Comparison of ENCODE assay signal across 8 cellular contexts in genomic region chr19:35740108-35740422, GRCh38. TPM values are rescaled to one million over a fixed set of nuclear protein-coding genes. Genes with fewer than 3 reads are reported as not detected.
DNase-seq lines count a peak whose midpoint lies in the region; ATAC-seq and TF ChIP-seq lines count a peak whose summit lies in the region.

No MANE protein-coding gene starts in this region.

- TF ChIP-seq CTCF in lower lobe of right lung (IDR thresholded peaks at IDR 0.05) (no peak), vagina (IDR thresholded peaks at IDR 0.05) (no peak)

- H3K27ac ChIP-seq in lower lobe of right lung (peak overlapping the region; percentile 88), vagina (peak overlapping the region; percentile 66)

- H3K9me3 ChIP-seq in ES-I3 (ENCODE audit: control insufficient read depth, insufficient read depth, low read length) (peaks cover 3% of the 10 kb centered on the region; the same call in 1 of the 2 replicates), lower lobe of right lung (no peaks in the 10 kb centered on the region), vagina (no peaks in the 10 kb centered on the region)

- peak overlapping the region; percentile 64 for H3K4me3 ChIP-seq in lower lobe of right lung
- peak overlapping the region; percentile 64 to 66 for H3K4me3 ChIP-seq in vagina

- intact Hi-C loops in lower lobe of right lung (cut with DNase I) (no loop called here), vagina (cut with DNase I) (no loop called here), left colon (cut with DNase I, micrococcal nuclease) (no loop called here)

- no peaks in the 10 kb centered on the region for H3K36me3 ChIP-seq in ES-I3 (ENCODE audit: insufficient read depth, low read length)
- H3K36me3 ChIP-seq in lower lobe of right lung = peaks cover 44% of the 10 kb centered on the region
- peaks cover 0 to 27% of the 10 kb centered on the region in 2 donors for H3K36me3 ChIP-seq in vagina

- no peak overlapping the region for H3K27ac Mint-ChIP-seq in activated naive CD8-positive, alpha-beta T cell treated with anti-CD3 and anti-CD28 coated beads, Interleukin-2, amount 10 ng/mL, durations not matched to agents 7 days and 5 days

- peak overlapping the region; percentile 96 for H3K4me3 Mint-ChIP-seq in activated naive CD8-positive, alpha-beta T cell treated with anti-CD3 and anti-CD28 coated beads, Interleukin-2, amount 10 ng/mL, durations not matched to agents 7 days and 5 days

- POLR2A ChIA-PET in activated naive CD8-positive, alpha-beta T cell treated with anti-CD3 and anti-CD28 coated beads, Interleukin-2, amount 10 ng/mL, durations not matched to agents 7 days and 5 days (lab: Charles Lee) = interaction anchor here (0.8 to 4.5 kb wide), 17 partner anchors 8 to 213 kb away, joined by 3 to 32 read pairs (median 3); partner anchors contain the start of genes COX6B1, KMT2B and LIN37

- H3K36me3 Mint-ChIP-seq in activated naive CD8-positive, alpha-beta T cell treated with anti-CD3 and anti-CD28 coated beads, Interleukin-2, amount 10 ng/mL, durations not matched to agents 7 days and 5 days = peaks cover 13% of the 10 kb centered on the region

- no peaks in the 10 kb centered on the region for H3K27me3 ChIP-seq in lower lobe of right lung (ENCODE audit: low read depth)
- no peaks in the 10 kb centered on the region for H3K27me3 ChIP-seq in vagina

- TF ChIP-seq POLR2A in vagina (IDR thresholded peaks at IDR 0.05) = peak in 1 of 2 donors; percentile 16

- peaks cover 33% of the 10 kb centered on the region for H3K4me1 Mint-ChIP-seq in activated naive CD8-positive, alpha-beta T cell treated with anti-CD3 and anti-CD28 coated beads, Interleukin-2, amount 10 ng/mL, durations not matched to agents 7 days and 5 days

- H3K4me1 ChIP-seq in ES-I3 (ENCODE audit: insufficient read depth, low read length) = no peaks in the 10 kb centered on the region
- peaks cover 41% of the 10 kb centered on the region for H3K4me1 ChIP-seq in lower lobe of right lung
- H3K4me1 ChIP-seq in vagina = peaks cover 25% of the 10 kb centered on the region

- no peaks in the 10 kb centered on the region for H3K9me3 Mint-ChIP-seq in activated naive CD8-positive, alpha-beta T cell treated with anti-CD3 and anti-CD28 coated beads, Interleukin-2, amount 10 ng/mL, durations not matched to agents 7 days and 5 days

- H3K27me3 Mint-ChIP-seq in activated naive CD8-positive, alpha-beta T cell treated with anti-CD3 and anti-CD28 coated beads, Interleukin-2, amount 10 ng/mL, durations not matched to agents 7 days and 5 days = no peaks in the 10 kb centered on the region

- DNase-seq in activated naive CD8-positive, alpha-beta T cell treated with anti-CD3 and anti-CD28 coated beads, Interleukin-2, amount 10 ng/mL, durations not matched to agents 7 days and 5 days = no peak
- no peak for DNase-seq in lower lobe of right lung
- DNase-seq in vagina (ENCODE audit: extremely low spot score in 2 of 2) = no peak
- no peak for DNase-seq in NCI-H2107 (lab: John Stamatoyannopoulos, UW)
- no peak for DNase-seq in left colon

- ATAC-seq in HG02870 (IDR thresholded peaks at IDR 0.05; ENCODE audit: unreplicated experiment) (peak; percentile 12), lower lobe of right lung (no peak), GM21526 (IDR thresholded peaks at IDR 0.05; ENCODE audit: low FRiP score, unreplicated experiment) (no peak), left colon (no peak)
- ATAC-seq in activated naive CD8-positive, alpha-beta T cell treated with anti-CD3 and anti-CD28 coated beads, Interleukin-2, amount 10 ng/mL, durations not matched to agents 7 days and 5 days (ENCODE audit: low read depth) = peak; percentile 18

- peak overlapping the region; percentile 79 for H3K9ac ChIP-seq in ES-I3 (ENCODE audit: low read depth, low read length)

RNA-seq across cellular contexts. Expression of gene IGFLR1, which starts 2.2 kb away (rescaled TPM):
- total RNA-seq in activated naive CD8-positive, alpha-beta T cell treated with anti-CD3 and anti-CD28 coated beads, Interleukin-2, amount 10 ng/mL, durations not matched to agents 7 days and 5 days = 10 to 100 TPM; 63.0 to 63.4 TPM
- total RNA-seq in lower lobe of right lung (17.1 TPM), vagina (7.4 TPM), left colon (1 to 10 TPM; 4.1 to 7.7 TPM)

RNA-seq across cellular contexts. Expression of gene U2AF1L4, which starts 5.2 kb away (rescaled TPM):
- 10 to 100 TPM; 31.9 to 33.1 TPM for total RNA-seq in activated naive CD8-positive, alpha-beta T cell treated with anti-CD3 and anti-CD28 coated beads, Interleukin-2, amount 10 ng/mL, durations not matched to agents 7 days and 5 days
- total RNA-seq in lower lobe of right lung (20.3 TPM), vagina (6.6 TPM), left colon (10 to 100 TPM; 14.5 to 17.3 TPM)

RNA-seq across cellular contexts. Expression of gene PSENEN, which starts 5.4 kb away (rescaled TPM):
- 10 to 100 TPM; 35.7 to 36.3 TPM for total RNA-seq in activated naive CD8-positive, alpha-beta T cell treated with anti-CD3 and anti-CD28 coated beads, Interleukin-2, amount 10 ng/mL, durations not matched to agents 7 days and 5 days
- total RNA-seq in lower lobe of right lung (60.0 TPM), vagina (28.2 TPM), left colon (10 to 100 TPM; 82.2 to 86.0 TPM)

RNA-seq across cellular contexts. Expression of gene LIN37, which starts 8.3 kb away (rescaled TPM):
- 10 to 100 TPM; 18.3 to 22.4 TPM for total RNA-seq in activated naive CD8-positive, alpha-beta T cell treated with anti-CD3 and anti-CD28 coated beads, Interleukin-2, amount 10 ng/mL, durations not matched to agents 7 days and 5 days
- total RNA-seq in lower lobe of right lung (7.2 TPM), vagina (11.3 TPM), left colon (1 to 10 TPM; 5.9 to 6.1 TPM)

RNA-seq across cellular contexts. Expression of gene HSPB6, which starts 16.8 kb away (rescaled TPM):
- under 1 TPM in 1 of 2 experiments, not detected in 1; 0.36 TPM for total RNA-seq in activated naive CD8-positive, alpha-beta T cell treated with anti-CD3 and anti-CD28 coated beads, Interleukin-2, amount 10 ng/mL, durations not matched to agents 7 days and 5 days
- total RNA-seq in lower lobe of right lung = 29.4 TPM
- 238 TPM for total RNA-seq in vagina
- total RNA-seq in left colon = 10 to 100 TPM in 1 of 2 donors, 1 to 10 TPM in 1; 4.5 to 16.4 TPM

Comparison
In these comparisons a context has a peak if more than half of its experiments do, and no peak if none do; other contexts are left out.
1. ATAC-seq: peak in HG02870 (single experiment) and activated naive CD8-positive, alpha-beta T cell treated with anti-CD3 and anti-CD28 coated beads, Interleukin-2, amount 10 ng/mL, durations not matched to agents 7 days and 5 days (single experiment); none in lower lobe of right lung (0 of 2), GM21526 (single experiment) and left colon (single experiment).